In genomic region chr10:22322663-22323160, GRCh38 we compare ENCODE assay signal across 9 cellular contexts. TPM values are rescaled to one million over a fixed set of nuclear protein-coding genes. Genes with fewer than 3 reads are reported as not detected.
A peak's percentile ranks its signal among the peaks of the same experiment; 100 is the strongest.
DNase-seq lines count a peak whose midpoint lies in the region; ATAC-seq and TF ChIP-seq lines count a peak whose summit lies in the region.
"Had no signal": no experiment of that assay in that cellular context is flagged by ENCODE, and none has a peak within 500 bp of the region (broad histone marks: within the 10 kb centered on the region; RNA-seq: fewer than 3 reads in every experiment).

No MANE protein-coding gene starts in this region.

- H3K9me3 ChIP-seq in heart right ventricle (no peaks in the 10 kb centered on the region), mesodermal cell (ENCODE audit: control insufficient read depth, low read length) (no peaks in the 10 kb centered on the region)

- peaks cover 22% of the 10 kb centered on the region for H3K36me3 Mint-ChIP-seq in brain

- H3K4me1 ChIP-seq in heart right ventricle (peaks cover 3 to 63% (median 59%) of the 10 kb centered on the region in 9 donors), mesodermal cell (ENCODE audit: control insufficient read depth, insufficient read depth, low read length, poor library complexity, severe bottlenecking) (peaks cover 13% of the 10 kb centered on the region), urinary bladder (ENCODE audit: insufficient read depth) (no peaks in the 10 kb centered on the region)

- H3K27me3 Mint-ChIP-seq in brain: peaks cover 65% of the 10 kb centered on the region

- H3K27ac ChIP-seq in heart right ventricle (peak overlapping the region in 2 of 10 donors; percentile 26 to 56), mesodermal cell (ENCODE audit: low read depth, low read length, severe bottlenecking) (no peak overlapping the region), urinary bladder (ENCODE audit: low read depth) (no peak overlapping the region)

- no peak for ATAC-seq in heart right ventricle
- no peak for ATAC-seq in Right ventricle myocardium superior (ENCODE audit: poor library complexity)

- H3K9me3 Mint-ChIP-seq in brain: peaks cover 0 to 8% (median 0%) of the 10 kb centered on the region in 5 experiments

- DNase-seq in heart right ventricle: no peak
- DNase-seq in Right ventricle myocardium superior: no peak
- no peak for DNase-seq in NCI-H526 treated with DMSO at 0.1 percent for 48 hours (lab: John Stamatoyannopoulos, UW)
- no peak for DNase-seq in hypothalamus (lab: John Stamatoyannopoulos, UW)
- no peak for DNase-seq in amniotic stem cell (lab: John Stamatoyannopoulos, UW)
- DNase-seq: NCI-H1092 had no signal

- peak overlapping the region; percentile 90 to 97 (median 93) for H3K4me3 Mint-ChIP-seq in brain

- peak overlapping the region; percentile 61 to 88 (median 85) for H3K27ac Mint-ChIP-seq in brain

- H3K4me3 ChIP-seq in heart right ventricle (peak overlapping the region; percentile 57 to 79 (median 73)), mesodermal cell (ENCODE audit: extremely low read depth, insufficient read depth, low read length, poor library complexity, severe bottlenecking) (peak overlapping the region; percentile 53), urinary bladder (ENCODE audit: low read depth, low read length) (peak overlapping the region; percentile 92)

- intact Hi-C loops in heart right ventricle (cut with DNase I): loop anchor here in 5 of 10 donors (5.0 to 10.0 kb wide), 6 partner anchors 95 to 828 kb away; partner anchors contain the start of genes DNAJC1 (in 1 of the 5) and PIP4K2A (in 1 of the 5)
- intact Hi-C loops in Right ventricle myocardium superior (cut with DNase I): no loop called here

- peaks cover 0 to 15% (median 0%) of the 10 kb centered on the region in 9 donors for H3K36me3 ChIP-seq in heart right ventricle
- H3K36me3 ChIP-seq in mesodermal cell (ENCODE audit: control insufficient read depth, insufficient read depth, low read length): no peaks in the 10 kb centered on the region
- no peaks in the 10 kb centered on the region for H3K36me3 ChIP-seq in urinary bladder (ENCODE audit: insufficient read depth)

- TF ChIP-seq CTCF in heart right ventricle (IDR thresholded peaks at IDR 0.05) (no peak), brain (conservative IDR thresholded peaks at IDR 0.05) (no peak)

- peaks cover 0 to 33% (median 5%) of the 10 kb centered on the region in 7 donors for H3K27me3 ChIP-seq in heart right ventricle

- peaks cover 67% of the 10 kb centered on the region for H3K4me1 Mint-ChIP-seq in brain

- 78 to 85% methylated on average over 5 of the region's 5 CpGs for WGBS in heart right ventricle, 2 donors
- 0 to 14% methylated on average over 2 of the region's 5 CpGs for WGBS in mesodermal cell (ENCODE audit: insufficient coverage in 2 of 2), 2 experiments
- 79% methylated on average over 5 of the region's 5 CpGs for WGBS in urinary bladder

RNA-seq across cellular contexts. Expression of gene BMI1, which starts 1.8 kb away (rescaled TPM):
- 10 to 100 TPM; 26.1 to 44.1 (median 34.5) TPM for total RNA-seq in heart right ventricle
- polyA plus RNA-seq in heart right ventricle: 10 to 100 TPM; 15.0 to 19.0 TPM
- 36.5 TPM for total RNA-seq in Right ventricle myocardium superior
- polyA plus RNA-seq in brain (ENCODE audit: insufficient read depth, low read depth, low replicate concordance): 32.5 TPM
- 16.6 TPM for polyA plus RNA-seq in mesodermal cell (2013, experiment 1 of 2)
- 24.3 TPM for polyA plus RNA-seq in mesodermal cell (2013, experiment 2 of 2)
- total RNA-seq in urinary bladder: 60.1 TPM
- polyA plus RNA-seq in urinary bladder: 46.6 TPM

RNA-seq across cellular contexts. Expression of gene COMMD3, which starts 6.5 kb away (rescaled TPM):
- total RNA-seq in heart right ventricle (10 to 100 TPM; 72.7 to 95.0 (median 80.6) TPM), Right ventricle myocardium superior (87.0 TPM), urinary bladder (46.8 TPM)
- polyA plus RNA-seq in heart right ventricle (10 to 100 TPM; 62.2 to 84.9 TPM), brain (ENCODE audit: insufficient read depth, low read depth, low replicate concordance) (64.7 TPM), urinary bladder (40.9 TPM)
- 19.9 TPM for polyA plus RNA-seq in mesodermal cell (2013, experiment 1 of 2)
- 30.5 TPM for polyA plus RNA-seq in mesodermal cell (2013, experiment 2 of 2)

RNA-seq across cellular contexts. Expression of gene SPAG6, which starts 22.6 kb away (rescaled TPM):
- not detected for total RNA-seq in heart right ventricle
- polyA plus RNA-seq in heart right ventricle: under 1 TPM in 1 of 2 donors, not detected in 1; 0.01 TPM
- not detected for total RNA-seq in Right ventricle myocardium superior
- polyA plus RNA-seq in brain (ENCODE audit: insufficient read depth, low read depth, low replicate concordance): 16.3 TPM
- 0.18 TPM for polyA plus RNA-seq in mesodermal cell (2013, experiment 1 of 2)
- 0.20 TPM for polyA plus RNA-seq in mesodermal cell (2013, experiment 2 of 2)
- total RNA-seq in urinary bladder: 0.37 TPM
- 0.03 TPM for polyA plus RNA-seq in urinary bladder
